Comparison of ENCODE assay signal across 11 cellular contexts in genomic region chr1:228364068-228364705, GRCh38. TPM values are rescaled to one million over a fixed set of nuclear protein-coding genes. Genes with fewer than 3 reads are reported as not detected.
"Had no signal": no experiment of that assay in that cellular context is flagged by ENCODE, and none has a peak within 500 bp of the region (broad histone marks: within the 10 kb centered on the region; RNA-seq: fewer than 3 reads in every experiment).

No MANE protein-coding gene starts in this region.

- H3K4me3 Mint-ChIP-seq: activated naive CD8-positive, alpha-beta T cell; T-helper 17 cell had no signal

- H3K27me3 Mint-ChIP-seq: activated naive CD8-positive, alpha-beta T cell; progenitor cell of endocrine pancreas; T-helper 17 cell had no signal

- H3K4me3 ChIP-seq: dorsolateral prefrontal cortex, tibial nerve had no signal

- H3K36me3 Mint-ChIP-seq: activated naive CD8-positive, alpha-beta T cell had no signal

- ATAC-seq: activated CD4-positive, CD25-positive, alpha-beta regulatory T cell treated with anti-CD3 and anti-CD28 coated beads, Interleukin-2, amount 50 U/mL, for 24 hours; left lobe of liver; T-helper 17 cell had no signal

- H3K27ac ChIP-seq: dorsolateral prefrontal cortex, tibial nerve had no signal

- H3K27ac Mint-ChIP-seq: activated naive CD8-positive, alpha-beta T cell; progenitor cell of endocrine pancreas; T-helper 17 cell had no signal

- H3K36me3 ChIP-seq: tibial nerve had no signal

- DNase-seq: amygdala; stimulated activated CD4-positive, alpha-beta T cell treated with anti-CD3 and anti-CD28 coated beads, Interleukin-4, amount 100 ng/mL, for 4 hours had no signal

- H3K9me3 ChIP-seq: tibial nerve had no signal

- H3K27me3 ChIP-seq: dorsolateral prefrontal cortex had no signal

RNA-seq across cellular contexts. Expression of gene TRIM17, which starts 52.5 kb away (rescaled TPM):
- total RNA-seq: glomerular endothelial cell, left lobe of liver, mesenteric fat pad had no signal
